30 cellular contexts compared by ENCODE assay signal in the genomic region with DNA sequence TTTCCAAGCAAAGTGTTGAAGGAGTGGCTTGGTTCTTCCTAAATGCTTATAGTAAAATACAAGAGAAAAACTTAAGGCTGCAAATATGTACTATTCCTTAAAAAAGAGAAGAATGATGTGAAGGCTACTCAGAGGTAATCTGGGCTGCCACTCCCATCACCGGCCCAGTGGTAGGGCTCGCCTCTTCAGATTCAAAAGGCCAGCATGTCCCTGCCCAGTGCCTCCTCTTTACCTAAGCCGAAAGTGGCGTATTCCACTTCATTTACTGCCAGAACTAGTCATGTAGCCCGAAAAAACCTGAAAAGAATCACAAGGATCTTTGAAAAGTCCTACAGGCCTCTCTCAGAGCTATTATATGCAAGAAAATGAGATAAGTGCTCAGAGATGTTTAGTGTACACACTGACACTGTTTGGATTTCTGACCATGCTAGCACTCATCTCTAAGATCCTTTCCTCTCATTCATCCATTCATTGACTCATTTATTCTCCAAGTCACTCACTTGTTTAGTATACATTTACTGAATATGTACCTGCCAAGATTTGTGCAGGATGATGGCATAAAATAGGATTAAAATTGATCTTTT.
"Had no signal": no experiment of that assay in that cellular context is flagged by ENCODE, and none has a peak within 500 bp of the region (broad histone marks: within the 10 kb centered on the region; RNA-seq: fewer than 3 reads in every experiment).

No MANE protein-coding gene starts in this region.

- H3K4me3 ChIP-seq: adrenal gland, body of pancreas, colonic mucosa, esophagus squamous epithelium, gastroesophageal sphincter, heart right ventricle had no signal

- H3K27me3 ChIP-seq: adrenal gland, body of pancreas, colonic mucosa, esophagus squamous epithelium, gastroesophageal sphincter, heart right ventricle had no signal

- DNase-seq: activated B cell treated with CpG ODN at 0.5 μM for 24 hours; activated CD4-positive, alpha-beta T cell treated with anti-CD3 and anti-CD28 coated beads for 48 hours; activated CD4-positive, alpha-beta T cell treated with anti-CD3 and anti-CD28 coated beads, Interleukin-2, amount 50 U/mL, for 1 hour; activated CD4-positive, alpha-beta T cell treated with anti-CD3 and anti-CD28 coated beads, Interleukin-2, amount 50 U/mL, for 48 hours; activated CD8-positive, alpha-beta memory T cell treated with anti-CD3 and anti-CD28 coated beads for 24 hours; activated CD8-positive, alpha-beta T cell treated with anti-CD3 and anti-CD28 coated beads for 36 hours; activated effector memory CD4-positive, alpha-beta T cell treated with anti-CD3 and anti-CD28 coated beads, Interleukin-2, amount 50 U/mL, for 16 hours; activated naive CD4-positive, alpha-beta T cell treated with anti-CD3 and anti-CD28 coated beads for 36 hours; activated naive CD8-positive, alpha-beta T cell treated with anti-CD3 and anti-CD28 coated beads for 36 hours; activated naive CD8-positive, alpha-beta T cell treated with anti-CD3 and anti-CD28 coated beads, Interleukin-2, amount 50 U/mL, for 24 hours; activated T-cell treated with anti-CD3 and anti-CD28 coated beads, Interleukin-2, amount 50 U/mL, for 1 hour; activated T-cell treated with anti-CD3 and anti-CD28 coated beads, Interleukin-2, amount 50 U/mL, for 48 hours; adrenal gland; amygdala; aorta; body of pancreas; caudate nucleus; colonic mucosa; effector CD8-positive, alpha-beta T cell; esophagus squamous epithelium; foreskin melanocyte; heart right ventricle; T-helper 17 cell; T1000; WERI-Rb-1 had no signal

- H3K4me1 ChIP-seq: adrenal gland, colonic mucosa, gastroesophageal sphincter, heart right ventricle had no signal

- ATAC-seq: activated CD4-positive, CD25-positive, alpha-beta regulatory T cell treated with anti-CD3 and anti-CD28 coated beads, Interleukin-2, amount 50 U/mL, for 24 hours; activated CD8-positive, alpha-beta T cell treated with anti-CD3 and anti-CD28 coated beads for 36 hours; activated naive CD8-positive, alpha-beta T cell treated with anti-CD3 and anti-CD28 coated beads, Interleukin-2, amount 50 U/mL, for 24 hours; body of pancreas; gastroesophageal sphincter; heart right ventricle; T-helper 17 cell had no signal

- H3K36me3 ChIP-seq: adrenal gland, colonic mucosa, esophagus squamous epithelium, gastroesophageal sphincter, heart right ventricle, WERI-Rb-1 had no signal

- FAIRE-seq: endometrium, endothelial cell of umbilical vein had no signal

- H3K9me3 ChIP-seq: adrenal gland, body of pancreas, colonic mucosa, esophagus squamous epithelium, gastroesophageal sphincter had no signal

- H3K27ac ChIP-seq: adrenal gland, body of pancreas, colonic mucosa, epithelial cell of prostate, esophagus squamous epithelium, gastroesophageal sphincter, heart right ventricle, WERI-Rb-1 had no signal
